Comparison of ENCODE assay signal across 9 cellular contexts in the genomic region with DNA sequence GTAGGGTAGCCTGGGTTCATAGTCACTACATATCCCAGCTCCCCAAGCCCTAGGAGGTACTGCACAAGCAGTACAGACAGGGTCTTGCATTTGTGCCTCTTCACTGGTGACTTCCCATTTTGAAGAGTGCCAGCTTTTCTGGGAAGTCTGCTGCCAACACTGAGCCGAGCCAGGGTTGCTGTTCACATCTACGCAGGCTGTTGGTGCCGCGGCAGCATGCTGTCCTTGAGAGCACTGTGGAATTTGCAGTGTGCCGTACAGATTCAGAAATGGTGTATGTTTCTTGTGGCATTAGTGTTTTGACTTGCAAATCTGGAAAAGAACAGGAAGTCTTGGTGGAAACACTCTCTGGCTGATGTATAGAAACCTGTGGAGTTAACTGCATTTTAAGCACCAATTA.
DNase-seq lines count a peak whose midpoint lies in the region; ATAC-seq and TF ChIP-seq lines count a peak whose summit lies in the region.
"Had no signal": no experiment of that assay in that cellular context is flagged by ENCODE, and none has a peak within 500 bp of the region (broad histone marks: within the 10 kb centered on the region; RNA-seq: fewer than 3 reads in every experiment).

No MANE protein-coding gene starts in this region.

- TF ChIP-seq POLR2A in GM18526 (IDR thresholded peaks at IDR 0.05; ENCODE audit: extremely low read depth, insufficient read length) = peak; percentile 27

- H3K36me3 Mint-ChIP-seq in endothelial cell (ENCODE audit: low read depth, unreplicated experiment) = no peaks in the 10 kb centered on the region

- ATAC-seq in HG03025 (IDR thresholded peaks at IDR 0.05; ENCODE audit: low FRiP score, unreplicated experiment) = no peak

- H3K4me3 ChIP-seq in effector memory CD4-positive, alpha-beta T cell (ENCODE audit: insufficient read depth, low read depth, low read length, poor library complexity, severe bottlenecking) = no peak overlapping the region

- peak overlapping the region; percentile 19 for H3K27ac Mint-ChIP-seq in endothelial cell (ENCODE audit: unreplicated experiment)

- no peaks in the 10 kb centered on the region; the same call in 1 of the 2 replicates for H3K36me3 ChIP-seq in KOPT-K1 (ENCODE audit: insufficient read depth, low read length)
- no peaks in the 10 kb centered on the region for H3K36me3 ChIP-seq in effector memory CD4-positive, alpha-beta T cell (ENCODE audit: control insufficient read depth, insufficient read depth, low read length)

- no peaks in the 10 kb centered on the region for H3K9me3 Mint-ChIP-seq in endothelial cell (ENCODE audit: unreplicated experiment)

- no peaks in the 10 kb centered on the region for H3K9me3 ChIP-seq in KOPT-K1 (ENCODE audit: insufficient read depth, low read length, poor library complexity, severe bottlenecking)
- no peaks in the 10 kb centered on the region for H3K9me3 ChIP-seq in effector memory CD4-positive, alpha-beta T cell (ENCODE audit: control insufficient read depth, low read length)

- no peak for TF ChIP-seq CTCF in endothelial cell (IDR thresholded peaks at IDR 0.05; ENCODE audit: unreplicated experiment)

- H3K4me3 Mint-ChIP-seq in endothelial cell (ENCODE audit: unreplicated experiment) = no peak overlapping the region

- H3K27ac ChIP-seq in KOPT-K1 (ENCODE audit: low read depth, low read length, poor library complexity, severe bottlenecking) = peak overlapping the region; percentile 5
- no peak overlapping the region for H3K27ac ChIP-seq in effector memory CD4-positive, alpha-beta T cell (ENCODE audit: insufficient read depth, low read length, poor library complexity, severe bottlenecking)

- peaks cover 17% of the 10 kb centered on the region for H3K4me1 ChIP-seq in effector memory CD4-positive, alpha-beta T cell (ENCODE audit: control insufficient read depth, insufficient read depth, low read length, poor library complexity, severe bottlenecking)

- peaks cover 53% of the 10 kb centered on the region for H3K4me1 Mint-ChIP-seq in endothelial cell (ENCODE audit: unreplicated experiment)

- no peaks in the 10 kb centered on the region for H3K27me3 ChIP-seq in effector memory CD4-positive, alpha-beta T cell (replicated peaks; ENCODE audit: control insufficient read depth, insufficient read depth, low read length, poor library complexity, severe bottlenecking)

- DNase-seq in endothelial cell (ENCODE audit: low spot score) (no peak), pons (ENCODE audit: low spot score) (peak; percentile 76), DMS 273 (lab: John Stamatoyannopoulos, UW; ENCODE audit: unreplicated experiment) (no peak), retina (no peak)
- DNase-seq in effector memory CD4-positive, alpha-beta T cell = no peak
- DNase-seq: activated CD4-positive, alpha-beta T cell treated with anti-CD3 and anti-CD28 coated beads, Interleukin-2, amount 50 U/mL, for 48 hours had no signal

- H3K27me3 Mint-ChIP-seq in endothelial cell (ENCODE audit: unreplicated experiment) = peaks cover 1% of the 10 kb centered on the region
